In the genomic region with DNA sequence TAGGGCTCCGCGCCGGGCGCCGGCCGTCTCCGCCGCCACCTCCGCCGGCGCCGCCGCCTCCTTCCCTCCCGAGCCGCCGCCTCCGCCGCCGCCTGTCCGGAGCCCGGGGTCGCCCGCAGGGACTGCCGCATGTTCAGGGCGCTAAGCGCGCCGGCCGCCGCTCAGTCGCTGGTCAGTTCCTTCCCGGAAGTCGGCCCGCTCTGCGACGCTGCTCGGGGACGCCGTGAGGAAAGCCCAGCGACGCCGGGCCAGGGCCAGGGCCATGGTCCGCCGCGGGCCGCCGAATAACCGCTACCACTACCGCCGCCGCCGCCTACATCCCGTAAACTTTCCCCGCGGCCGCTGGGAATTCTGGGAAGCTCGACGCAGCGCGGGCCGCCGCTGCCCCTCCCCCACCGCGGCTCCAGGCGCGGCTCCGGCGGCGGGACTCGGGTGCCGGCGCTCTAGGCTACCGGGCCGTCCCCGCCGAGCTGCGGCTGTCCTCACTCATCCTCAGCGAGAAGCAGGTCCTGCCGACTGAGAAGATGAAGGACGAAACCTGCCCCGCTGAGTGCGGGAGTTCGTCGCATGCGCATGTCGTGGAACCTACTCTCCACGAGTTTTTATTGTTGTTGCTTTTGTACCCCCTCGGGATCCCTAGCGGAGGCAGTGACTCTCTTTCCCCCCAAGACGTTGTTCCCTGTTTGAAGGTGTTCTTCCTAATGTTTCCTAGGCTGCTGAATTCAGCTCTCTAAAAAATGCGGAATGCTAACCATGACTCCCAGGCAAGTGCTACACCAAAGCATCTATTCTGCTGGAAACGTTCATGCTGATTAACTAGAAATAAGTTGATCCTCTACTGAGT, we compare ENCODE assay signal across 8 cellular contexts. TPM values are rescaled to one million over a fixed set of nuclear protein-coding genes. Genes with fewer than 3 reads are reported as not detected.
DNase-seq lines count a peak whose midpoint lies in the region; ATAC-seq, FAIRE-seq and TF ChIP-seq lines count a peak whose summit lies in the region.

A gene (minus strand): TSS at position 299 of the 844 bp plus-strand sequence. CDS start 339 bp downstream, outside the sequence.

- H3K9me2 ChIP-seq in GM23338 (ENCODE audit: insufficient read depth) (no peaks in the 10 kb centered on the region), Loucy (replicated peaks; ENCODE audit: low read depth, low read length) (no peaks in the 10 kb centered on the region)

- TF ChIP-seq CTCF in GM23338 (conservative IDR thresholded peaks at IDR 0.05; ENCODE audit: low read depth in 2 of 2) (no peak), Loucy (conservative IDR thresholded peaks at IDR 0.05; ENCODE audit: low read length) (no peak), pancreas (IDR thresholded peaks at IDR 0.05) (no peak), transverse colon (IDR thresholded peaks at IDR 0.05) (no peak)

- ATAC-seq in GM23338 (peak; percentile 57), pancreas (peak; percentile 83 to 91 (median 88))

- peak; percentile 60 for TF ChIP-seq EP300 in transverse colon (IDR thresholded peaks at IDR 0.05; ENCODE audit: low read depth)

- H3K4me1 ChIP-seq in ES-I3 (ENCODE audit: insufficient read depth, low read length) = peaks cover 15% of the 10 kb centered on the region
- peaks cover 29% of the 10 kb centered on the region for H3K4me1 ChIP-seq in GM23338 (ENCODE audit: insufficient read depth)
- H3K4me1 ChIP-seq in Loucy (ENCODE audit: insufficient read depth, low read length, poor library complexity, severe bottlenecking) = peaks cover 32% of the 10 kb centered on the region
- H3K4me1 ChIP-seq in pancreas = peaks cover 4 to 16% (median 11%) of the 10 kb centered on the region in 3 donors
- peaks cover 0 to 27% (median 14%) of the 10 kb centered on the region in 4 donors for H3K4me1 ChIP-seq in transverse colon

- H3K4me1 Mint-ChIP-seq in GM23338 = peaks cover 15% of the 10 kb centered on the region
- peaks cover 13% of the 10 kb centered on the region for H3K4me1 Mint-ChIP-seq in activated naive CD8-positive, alpha-beta T cell (ENCODE audit: low read depth)

- H3K4me3 Mint-ChIP-seq in GM23338 = no peak within 1 kb of the TSS; the same call in 2 of the 3 replicates
- H3K4me3 Mint-ChIP-seq in activated naive CD8-positive, alpha-beta T cell = no peak within 1 kb of the TSS

- peaks cover 4% of the 10 kb centered on the region for H3K27me3 Mint-ChIP-seq in GM23338 (ENCODE audit: insufficient read depth, low read depth, poor library complexity)
- no peaks in the 10 kb centered on the region for H3K27me3 Mint-ChIP-seq in activated naive CD8-positive, alpha-beta T cell

- in situ Hi-C loops in SK-MEL-5 (cut with HindIII; ENCODE audit: low pct_unique_long_range_greater_than_20kb, low sequenced_read_pairs) = no loop called here
- in situ Hi-C loops in transverse colon (cut with MboI; ENCODE audit: low pct_ligation_motif_present in 1 of 4, low pct_unique_long_range_greater_than_20kb in 1 of 4, low sequenced_read_pairs in 3 of 4) = no loop called here

- H3K27ac ChIP-seq in GM23338 (ENCODE audit: low read depth) (peak within 1 kb of the TSS; percentile 93), pancreas (peak within 1 kb of the TSS; percentile 92 to 99 (median 98)), transverse colon (peak within 1 kb of the TSS; percentile 96 to 98 (median 97))

- no peak within 1 kb of the TSS for H2AFZ ChIP-seq in GM23338
- H2AFZ ChIP-seq in Loucy (ENCODE audit: low read length) = peak within 1 kb of the TSS; percentile 98

- H3F3A ChIP-seq in GM23338 (replicated peaks; ENCODE audit: low read depth) (no peaks in the 10 kb centered on the region), Loucy (ENCODE audit: low read depth) (peaks cover 6% of the 10 kb centered on the region; the same call in 1 of the 2 replicates)

- H3K9ac ChIP-seq in ES-I3 (ENCODE audit: low read depth, low read length) = peak within 1 kb of the TSS; percentile 94
- peak within 1 kb of the TSS; percentile 69 for H3K9ac ChIP-seq in Loucy (ENCODE audit: low read depth, low read length, poor library complexity, severe bottlenecking)

- H3K9me3 ChIP-seq in ES-I3 (ENCODE audit: control insufficient read depth, insufficient read depth, low read length) (no peaks in the 10 kb centered on the region), Loucy (ENCODE audit: insufficient read depth, low read depth, low read length) (no peaks in the 10 kb centered on the region), pancreas (no peaks in the 10 kb centered on the region), transverse colon (no peaks in the 10 kb centered on the region)

- intact Hi-C loops in head of caudate nucleus (cut with DNase I) (loop anchor here (10.0 kb wide), 1 partner anchor 63 kb away; no protein-coding TSS in a partner anchor), pancreas (cut with DNase I) (no loop called here), transverse colon (cut with DNase I; ENCODE audit: low total_unique reads) (no loop called here)

- H3K4me2 ChIP-seq in GM23338 (peak within 1 kb of the TSS; percentile 77), Loucy (ENCODE audit: low read depth, low read length, poor library complexity, severe bottlenecking) (peak within 1 kb of the TSS; percentile 77)

- DNase-seq in GM23338 (ENCODE audit: low spot score) = peak; percentile 93
- DNase-seq in SK-MEL-5 (ENCODE audit: low read depth, low spot score) = peak; percentile 83
- peak; percentile 55 to 93 (median 83) for DNase-seq in head of caudate nucleus
- DNase-seq in pancreas = peak; percentile 77 to 94 (median 85)
- peak; percentile 87 for DNase-seq in transverse colon

- peak within 1 kb of the TSS; percentile 65 for H3K4me3 ChIP-seq in GM23338
- peak within 1 kb of the TSS; percentile 77 for H3K4me3 ChIP-seq in Loucy (ENCODE audit: low read length, poor library complexity, severe bottlenecking)
- peak within 1 kb of the TSS; percentile 68 to 96 (median 89) for H3K4me3 ChIP-seq in pancreas
- peak within 1 kb of the TSS; percentile 77 to 99 (median 96) for H3K4me3 ChIP-seq in transverse colon

- H3K27me3 ChIP-seq in GM23338 (ENCODE audit: insufficient read depth) (no peaks in the 10 kb centered on the region), Loucy (ENCODE audit: insufficient read depth, low read length, poor library complexity, severe bottlenecking) (no peaks in the 10 kb centered on the region), pancreas (no peaks in the 10 kb centered on the region), transverse colon (no peaks in the 10 kb centered on the region)

- no peaks in the 10 kb centered on the region for H3K9me3 Mint-ChIP-seq in GM23338
- H3K9me3 Mint-ChIP-seq in activated naive CD8-positive, alpha-beta T cell (ENCODE audit: low read depth) = no peaks in the 10 kb centered on the region

- peaks cover 9% of the 10 kb centered on the region; the same call in 1 of the 2 replicates for H4K20me1 ChIP-seq in GM23338 (replicated peaks; ENCODE audit: insufficient read depth)
- peaks cover 9% of the 10 kb centered on the region for H4K20me1 ChIP-seq in Loucy (ENCODE audit: insufficient read depth, low read length, poor library complexity, severe bottlenecking)

- TF ChIP-seq POLR2A in transverse colon (IDR thresholded peaks at IDR 0.05) = peak; percentile 88

- H3K79me2 ChIP-seq in GM23338 (replicated peaks; ENCODE audit: insufficient read depth) (peaks cover 44% of the 10 kb centered on the region), Loucy (ENCODE audit: insufficient read depth, low read length) (peaks cover 25% of the 10 kb centered on the region)

- FAIRE-seq in pancreas (lab: Jason Lieb, UNC) = no peak

- WGBS in pancreas, 2 donors = 0 to 1% methylated on average over 70 to 92 of the region's 92 CpGs
- WGBS in transverse colon (ENCODE audit: low coverage in 1 of 2), 2 donors = 0% methylated on average over 57 of the region's 92 CpGs; no CpG with 5 or more reads in 1 of the 2 donors

- H3K36me3 Mint-ChIP-seq in GM23338 (ENCODE audit: low read depth) = peaks cover 14% of the 10 kb centered on the region
- H3K36me3 Mint-ChIP-seq in activated naive CD8-positive, alpha-beta T cell = peaks cover 6% of the 10 kb centered on the region

- H3K36me3 ChIP-seq in ES-I3 (ENCODE audit: insufficient read depth, low read length) = peaks cover 2% of the 10 kb centered on the region; the same call in 1 of the 2 replicates
- H3K36me3 ChIP-seq in GM23338 (ENCODE audit: insufficient read depth) = peaks cover 4% of the 10 kb centered on the region; the same call in 1 of the 2 replicates
- H3K36me3 ChIP-seq in Loucy (ENCODE audit: insufficient read depth, low read length) = no peaks in the 10 kb centered on the region
- peaks cover 0 to 9% (median 0%) of the 10 kb centered on the region in 3 donors for H3K36me3 ChIP-seq in pancreas
- H3K36me3 ChIP-seq in transverse colon = no peaks in the 10 kb centered on the region

- H3K27ac Mint-ChIP-seq in GM23338 = peak within 1 kb of the TSS; percentile 94
- peak within 1 kb of the TSS; percentile 75 for H3K27ac Mint-ChIP-seq in activated naive CD8-positive, alpha-beta T cell

RNA-seq across cellular contexts. Expression of the gene that starts here (rescaled TPM):
- 82.2 and 82.8 TPM in 2 replicates for total RNA-seq in GM23338 (2014; rRNA removed; shearing (Covaris generic))
- polyA plus RNA-seq in GM23338 (2016; fragmentation: Nextera tagmentation; extraction: Ambion mirVana) (72.7 and 74.2 TPM in 2 replicates), pancreas (10 to 100 TPM; 14.8 to 19.5 TPM)
- total RNA-seq in SK-MEL-5 (2014; rRNA removed; shearing (Covaris generic)) = 26.3 and 27.4 TPM in 2 replicates
- polyA plus RNA-seq in SK-MEL-5 (2015; cell fraction: cytosol; rRNA removed) = 25.8 and 33.7 TPM in 2 replicates
- polyA plus RNA-seq in SK-MEL-5 (2015; cell fraction: nucleus; rRNA removed) = 7.7 and 14.1 TPM in 2 replicates
- total RNA-seq in pancreas (10 to 100 TPM; 32.6 to 49.2 (median 38.5) TPM), transverse colon (10 to 100 TPM; 14.9 to 81.0 (median 23.2) TPM)

Comparison
In these comparisons a context has a peak if more than half of its experiments do, and no peak if none do; other contexts are left out.
1. Peak in every context shown above with its lines: DNase-seq, ATAC-seq, H3K4me3 ChIP-seq and H3K27ac ChIP-seq.